19 cellular contexts compared by ENCODE assay signal in the genomic region with DNA sequence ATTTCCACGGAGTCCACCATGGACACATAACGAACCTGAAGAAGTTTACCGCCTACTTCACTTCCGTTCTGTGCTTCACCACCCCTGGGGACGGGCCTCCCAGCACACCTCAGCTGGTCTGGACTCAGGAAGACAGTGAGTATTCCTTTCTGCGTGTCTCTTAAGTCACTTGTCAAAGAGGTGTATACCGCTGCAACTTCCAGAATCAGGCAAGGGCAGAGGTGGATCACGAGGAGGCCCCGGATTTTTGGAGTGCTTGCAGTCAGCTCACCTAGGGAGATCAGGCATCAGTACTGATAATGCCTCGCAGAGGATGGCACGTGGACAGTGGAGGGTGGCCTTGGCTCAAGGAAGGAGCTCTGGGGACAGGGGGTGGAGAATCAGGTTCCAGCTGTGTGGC.
DNase-seq lines count a peak whose midpoint lies in the region; ATAC-seq and TF ChIP-seq lines count a peak whose summit lies in the region.
"Had no signal": no experiment of that assay in that cellular context is flagged by ENCODE, and none has a peak within 500 bp of the region (broad histone marks: within the 10 kb centered on the region; RNA-seq: fewer than 3 reads in every experiment).

No MANE protein-coding gene starts in this region.

- H3K9me3 Mint-ChIP-seq in nephron progenitor cell, result peaks cover 4% of the 10 kb centered on the region
- H3K9me3 Mint-ChIP-seq in stimulated activated memory B cell treated with anti-CD40 and anti-IgM and Interleukin-4, amounts not matched to agents 10 μg/mL and 1 μg/mL and 100 μg/mL, for 72 hours, result peaks cover 3% of the 10 kb centered on the region
- H3K9me3 Mint-ChIP-seq: CD8-positive, alpha-beta T cell had no signal

- no peak overlapping the region for H3K27ac ChIP-seq in mammary epithelial cell (ENCODE audit: insufficient read depth, low read depth, low read length)
- H3K27ac ChIP-seq: BLaER1, C4-2B, GM23248 had no signal

- H3K4me1 Mint-ChIP-seq in nephron progenitor cell, result peaks cover 4% of the 10 kb centered on the region
- no peaks in the 10 kb centered on the region for H3K4me1 Mint-ChIP-seq in stimulated activated memory B cell treated with anti-CD40 and anti-IgM and Interleukin-4, amounts not matched to agents 10 μg/mL and 1 μg/mL and 100 μg/mL, for 72 hours
- H3K4me1 Mint-ChIP-seq: B cell had no signal

- H2AFZ ChIP-seq in mammary epithelial cell (ENCODE audit: low read depth, low read length), result no peak overlapping the region
- H2AFZ ChIP-seq: GM23248 had no signal

- H3K27me3 Mint-ChIP-seq in nephron progenitor cell (ENCODE audit: low read depth, poor library complexity), result peaks cover 6% of the 10 kb centered on the region
- peaks cover 53% of the 10 kb centered on the region for H3K27me3 Mint-ChIP-seq in stimulated activated memory B cell treated with anti-CD40 and anti-IgM and Interleukin-4, amounts not matched to agents 10 μg/mL and 1 μg/mL and 100 μg/mL, for 72 hours

- dilution Hi-C loops in mammary epithelial cell (cut with HindIII; ENCODE audit: low sequenced_read_pairs), result no loop called here

- BruUV-seq in mammary epithelial cell (replicated peaks; lab: Mats Ljungman, UMichigan), result no TSS peak

- intact Hi-C loops in mammary epithelial cell (cut with micrococcal nuclease), result no loop called here

- H3K4me3 Mint-ChIP-seq in nephron progenitor cell, result no peak overlapping the region
- H3K4me3 Mint-ChIP-seq in stimulated activated memory B cell treated with anti-CD40 and anti-IgM and Interleukin-4, amounts not matched to agents 10 μg/mL and 1 μg/mL and 100 μg/mL, for 72 hours, result no peak overlapping the region
- H3K4me3 Mint-ChIP-seq: B cell; CD4-positive, CD25-positive, alpha-beta regulatory T cell; CD8-positive, alpha-beta T cell had no signal

- no peaks in the 10 kb centered on the region for H3K79me2 ChIP-seq in mammary epithelial cell (ENCODE audit: insufficient read depth, low read length)

- H3K4me2 ChIP-seq in mammary epithelial cell (ENCODE audit: insufficient read depth, low read depth, low read length), result no peak overlapping the region
- H3K4me2 ChIP-seq: BLaER1 had no signal

- DNase-seq in SK-N-DZ (ENCODE audit: low spot score), result peak; percentile 15
- DNase-seq in nephron progenitor cell, result no peak
- no peak for DNase-seq in mammary epithelial cell
- DNase-seq in stimulated activated naive CD4-positive, alpha-beta T cell (lab: John Stamatoyannopoulos, UW), result no peak
- DNase-seq: CD4-positive, CD25-positive, alpha-beta regulatory T cell; DMS 273 treated with DMSO at 0.1 percent for 48 hours; DMS79; EL; GDM1; GM23248; H7; HCEC 1CT had no signal

- ATAC-seq in SK-N-SH treated with all-trans-retinoic acid at 6 μM for 48 hours, result peak; percentile 18; the same call in 1 of the 3 replicates
- no peak for ATAC-seq in stimulated activated memory B cell treated with anti-CD40 and anti-IgM and Interleukin-4, amounts not matched to agents 10 μg/mL and 1 μg/mL and 100 μg/mL, for 72 hours
- ATAC-seq: CD8-positive, alpha-beta T cell; GM12878 had no signal

- H3K9me3 ChIP-seq in mammary epithelial cell (replicated peaks; ENCODE audit: insufficient read depth, low read length), result peaks cover 30% of the 10 kb centered on the region

- CTCF ChIA-PET in mammary epithelial cell (lab: Charles Lee; ENCODE audit: low non-redundant PET), result no interaction called here

- H3K27me3 ChIP-seq in mammary epithelial cell (ENCODE audit: insufficient read depth, low read length), result no peaks in the 10 kb centered on the region
- H3K27me3 ChIP-seq: BLaER1 had no signal

- no peak overlapping the region for H3K4me3 ChIP-seq in mammary epithelial cell (replicated peaks in 1 of 3; ENCODE audit: insufficient read depth in 1 of 3, low read depth in 2 of 3, low read length in 3 of 3)
- H3K4me3 ChIP-seq: BLaER1, GM12878, GM23248 had no signal

- 79% methylated on average over 11 of the region's 11 CpGs for WGBS in mammary epithelial cell (ENCODE audit: low coverage, missing lambda C conversion rate)

- no peak for TF ChIP-seq CTCF in nephron progenitor cell (IDR thresholded peaks at IDR 0.05)
- no peak for TF ChIP-seq CTCF in mammary epithelial cell (conservative IDR thresholded peaks at IDR 0.05 in 1 of 2, IDR thresholded peaks at IDR 0.05 in 1 of 2; ENCODE audit: extremely low read depth in 1 of 2, insufficient read depth in 1 of 2, low read depth in 1 of 2, low read length in 2 of 2)

- H4K20me1 ChIP-seq in mammary epithelial cell (ENCODE audit: insufficient read depth, low read length), result no peaks in the 10 kb centered on the region
- H4K20me1 ChIP-seq: BLaER1 had no signal

- peak overlapping the region; percentile 12 for H3K27ac Mint-ChIP-seq in nephron progenitor cell
- no peak overlapping the region for H3K27ac Mint-ChIP-seq in stimulated activated memory B cell treated with anti-CD40 and anti-IgM and Interleukin-4, amounts not matched to agents 10 μg/mL and 1 μg/mL and 100 μg/mL, for 72 hours
- H3K27ac Mint-ChIP-seq: B cell; CD4-positive, CD25-positive, alpha-beta regulatory T cell; CD8-positive, alpha-beta T cell had no signal

- no peak overlapping the region for H3K9ac ChIP-seq in mammary epithelial cell (ENCODE audit: insufficient read depth, low read length)
- H3K9ac ChIP-seq: BLaER1, GM23248 had no signal

- H3K36me3 Mint-ChIP-seq in nephron progenitor cell (ENCODE audit: low read depth), result no peaks in the 10 kb centered on the region
- no peaks in the 10 kb centered on the region for H3K36me3 Mint-ChIP-seq in stimulated activated memory B cell treated with anti-CD40 and anti-IgM and Interleukin-4, amounts not matched to agents 10 μg/mL and 1 μg/mL and 100 μg/mL, for 72 hours
- H3K36me3 Mint-ChIP-seq: CD4-positive, CD25-positive, alpha-beta regulatory T cell; CD8-positive, alpha-beta T cell had no signal

- H3K4me1 ChIP-seq in mammary epithelial cell (ENCODE audit: insufficient read depth, low read length), result no peaks in the 10 kb centered on the region
- H3K4me1 ChIP-seq: BLaER1 had no signal

- in situ Hi-C loops in mammary epithelial cell (cut with MboI; ENCODE audit: low sequenced_read_pairs in 2 of 2), result no loop called here

- no peaks in the 10 kb centered on the region for H3K36me3 ChIP-seq in mammary epithelial cell (ENCODE audit: insufficient read depth, low read length)
- H3K36me3 ChIP-seq: BLaER1 had no signal

TF ChIP-seq in SK-N-SH treated with all-trans-retinoic acid at 6 μM for 48 hours, 23 proteins besides CTCF, POLR2A, EP300 and RAD21:
- TF ChIP-seq ZNF8 (CRISPR knock-in tag; IDR thresholded peaks at IDR 0.05) (no peak), PATZ1 (CRISPR knock-in tag; IDR thresholded peaks at IDR 0.05; ENCODE audit: borderline replicate concordance) (no peak), PPARA (CRISPR knock-in tag; IDR thresholded peaks at IDR 0.05; ENCODE audit: borderline replicate concordance) (no peak), ZFP3 (CRISPR knock-in tag; IDR thresholded peaks at IDR 0.05) (no peak), ZFP30 (CRISPR knock-in tag; IDR thresholded peaks at IDR 0.05) (no peak), ARNTL (CRISPR knock-in tag; IDR thresholded peaks at IDR 0.05; ENCODE audit: borderline replicate concordance, low read depth) (no peak)
- TF ChIP-seq, protein P1, sequence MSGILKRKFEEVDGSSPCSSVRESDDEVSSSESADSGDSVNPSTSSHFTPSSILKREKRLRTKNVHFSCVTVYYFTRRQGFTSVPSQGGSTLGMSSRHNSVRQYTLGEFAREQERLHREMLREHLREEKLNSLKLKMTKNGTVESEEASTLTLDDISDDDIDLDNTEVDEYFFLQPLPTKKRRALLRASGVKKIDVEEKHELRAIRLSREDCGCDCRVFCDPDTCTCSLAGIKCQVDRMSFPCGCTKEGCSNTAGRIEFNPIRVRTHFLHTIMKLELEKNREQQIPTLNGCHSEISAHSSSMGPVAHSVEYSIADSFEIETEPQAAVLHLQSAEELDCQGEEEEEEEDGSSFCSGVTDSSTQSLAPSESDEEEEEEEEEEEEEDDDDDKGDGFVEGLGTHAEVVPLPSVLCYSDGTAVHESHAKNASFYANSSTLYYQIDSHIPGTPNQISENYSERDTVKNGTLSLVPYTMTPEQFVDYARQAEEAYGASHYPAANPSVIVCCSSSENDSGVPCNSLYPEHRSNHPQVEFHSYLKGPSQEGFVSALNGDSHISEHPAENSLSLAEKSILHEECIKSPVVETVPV (CRISPR knock-in tag; IDR thresholded peaks at IDR 0.05), result no peak
